8 cellular contexts compared by ENCODE assay signal in genomic region chr1:85048296-85049064, GRCh38. TPM values are rescaled to one million over a fixed set of nuclear protein-coding genes. Genes with fewer than 3 reads are reported as not detected.
A peak's percentile ranks its signal among the peaks of the same experiment; 100 is the strongest.
DNase-seq lines count a peak whose midpoint lies in the region; ATAC-seq and TF ChIP-seq lines count a peak whose summit lies in the region.

A gene with protein sequence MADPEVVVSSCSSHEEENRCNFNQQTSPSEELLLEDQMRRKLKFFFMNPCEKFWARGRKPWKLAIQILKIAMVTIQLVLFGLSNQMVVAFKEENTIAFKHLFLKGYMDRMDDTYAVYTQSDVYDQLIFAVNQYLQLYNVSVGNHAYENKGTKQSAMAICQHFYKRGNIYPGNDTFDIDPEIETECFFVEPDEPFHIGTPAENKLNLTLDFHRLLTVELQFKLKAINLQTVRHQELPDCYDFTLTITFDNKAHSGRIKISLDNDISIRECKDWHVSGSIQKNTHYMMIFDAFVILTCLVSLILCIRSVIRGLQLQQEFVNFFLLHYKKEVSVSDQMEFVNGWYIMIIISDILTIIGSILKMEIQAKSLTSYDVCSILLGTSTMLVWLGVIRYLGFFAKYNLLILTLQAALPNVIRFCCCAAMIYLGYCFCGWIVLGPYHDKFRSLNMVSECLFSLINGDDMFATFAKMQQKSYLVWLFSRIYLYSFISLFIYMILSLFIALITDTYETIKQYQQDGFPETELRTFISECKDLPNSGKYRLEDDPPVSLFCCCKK (minus strand): TSS chr1:85048500. CDS start chr1:85045360, 3,140 bp downstream.

- no peaks in the 10 kb centered on the region for H3K9me3 ChIP-seq in psoas muscle

- peaks cover 5% of the 10 kb centered on the region for H3K4me1 ChIP-seq in psoas muscle

- DNase-seq in A172 (ENCODE audit: low spot score) (peak; percentile 11), NCI-H2196 treated with DMSO at 0.1 percent for 48 hours (lab: John Stamatoyannopoulos, UW; ENCODE audit: unreplicated experiment) (peak; percentile 32), head of caudate nucleus (peak in 24 of 42 donors; percentile 4 to 69 (median 28)), psoas muscle (peak; percentile 48 to 62), AML-193 (lab: John Stamatoyannopoulos, UW) (no peak)
- DNase-seq in activated T-helper 1 cell treated with anti-CD3 and anti-CD28 coated beads, Interleukin-12 subunit alpha, Interleukin-12 subunit beta, Interleukin-2, Interleukin-4 antibody, amounts not matched to agents 30 ng/mL and 10 ng/mL and 1 ng/mL, durations not matched to agents 14 hours and 24 hours and 36 hours (ENCODE audit: low spot score): peak; percentile 28

- peak within 1 kb of the TSS; percentile 83 for H3K4me3 Mint-ChIP-seq in activated T-helper 1 cell treated with anti-CD3 and anti-CD28 coated beads, Interleukin-12 subunit alpha, Interleukin-12 subunit beta, Interleukin-2, Interleukin-4 antibody, amounts not matched to agents 30 ng/mL and 10 ng/mL and 1 ng/mL, durations not matched to agents 14 hours and 24 hours and 36 hours

- H3K27me3 Mint-ChIP-seq in activated T-helper 1 cell treated with anti-CD3 and anti-CD28 coated beads, Interleukin-12 subunit alpha, Interleukin-12 subunit beta, Interleukin-2, Interleukin-4 antibody, amounts not matched to agents 30 ng/mL and 10 ng/mL and 1 ng/mL, durations not matched to agents 14 hours and 24 hours and 36 hours (ENCODE audit: insufficient read depth): peaks cover 52% of the 10 kb centered on the region

- peaks cover 37% of the 10 kb centered on the region for H3K4me1 Mint-ChIP-seq in activated T-helper 1 cell treated with anti-CD3 and anti-CD28 coated beads, Interleukin-12 subunit alpha, Interleukin-12 subunit beta, Interleukin-2, Interleukin-4 antibody, amounts not matched to agents 30 ng/mL and 10 ng/mL and 1 ng/mL, durations not matched to agents 14 hours and 24 hours and 36 hours (ENCODE audit: low read depth)

- peak; percentile 49 for ATAC-seq in GM18520 (IDR thresholded peaks at IDR 0.05; ENCODE audit: unreplicated experiment)
- peak; percentile 78 for ATAC-seq in HG02885 (IDR thresholded peaks at IDR 0.05; ENCODE audit: poor library complexity, unreplicated experiment)
- peak in 3 of 4 donors; percentile 37 to 57 (median 55) for ATAC-seq in psoas muscle

- 2 to 3% (median 2%) methylated on average over 33 to 73 of the region's 73 CpGs for WGBS in psoas muscle, 3 donors

- peaks cover 5% of the 10 kb centered on the region for H3K36me3 Mint-ChIP-seq in activated T-helper 1 cell treated with anti-CD3 and anti-CD28 coated beads, Interleukin-12 subunit alpha, Interleukin-12 subunit beta, Interleukin-2, Interleukin-4 antibody, amounts not matched to agents 30 ng/mL and 10 ng/mL and 1 ng/mL, durations not matched to agents 14 hours and 24 hours and 36 hours (ENCODE audit: low read depth)

- no peak within 1 kb of the TSS for H3K27ac ChIP-seq in psoas muscle

- H3K27me3 ChIP-seq in psoas muscle (ENCODE audit: insufficient read depth in 3 of 3, low read length in 2 of 3): peaks cover 8 to 71% (median 15%) of the 10 kb centered on the region in 3 donors

- intact Hi-C loops in activated T-helper 1 cell treated with anti-CD3 and anti-CD28 coated beads, Interleukin-12 subunit alpha, Interleukin-12 subunit beta, Interleukin-2, Interleukin-4 antibody, amounts not matched to agents 30 ng/mL and 10 ng/mL and 1 ng/mL, durations not matched to agents 14 hours and 24 hours and 36 hours (cut with micrococcal nuclease): loop anchor here (1.0 to 10.0 kb wide), 6 partner anchors 52 to 974 kb away; partner anchors contain the start of genes MCOLN2 and SYDE2
- intact Hi-C loops in head of caudate nucleus (cut with DNase I) (no loop called here), psoas muscle (cut with DNase I) (no loop called here)

- TF ChIP-seq CTCF in psoas muscle (IDR thresholded peaks at IDR 0.05): no peak

- H3K9me3 Mint-ChIP-seq in activated T-helper 1 cell treated with anti-CD3 and anti-CD28 coated beads, Interleukin-12 subunit alpha, Interleukin-12 subunit beta, Interleukin-2, Interleukin-4 antibody, amounts not matched to agents 30 ng/mL and 10 ng/mL and 1 ng/mL, durations not matched to agents 14 hours and 24 hours and 36 hours: no peaks in the 10 kb centered on the region

- H3K4me3 ChIP-seq in psoas muscle: peak within 1 kb of the TSS; percentile 62

- no peaks in the 10 kb centered on the region for H3K36me3 ChIP-seq in psoas muscle (ENCODE audit: insufficient read depth in 1 of 2, low read depth in 1 of 2)

- no peak within 1 kb of the TSS for H3K27ac Mint-ChIP-seq in activated T-helper 1 cell treated with anti-CD3 and anti-CD28 coated beads, Interleukin-12 subunit alpha, Interleukin-12 subunit beta, Interleukin-2, Interleukin-4 antibody, amounts not matched to agents 30 ng/mL and 10 ng/mL and 1 ng/mL, durations not matched to agents 14 hours and 24 hours and 36 hours

RNA-seq across cellular contexts. Expression of the gene that starts here (rescaled TPM):
- total RNA-seq in A172 (2014; rRNA removed; shearing (Covaris generic)): 19.3 and 22.4 TPM in 2 replicates
- 1.3 and 1.7 TPM in 2 replicates for total RNA-seq in activated T-helper 1 cell treated with anti-CD3 and anti-CD28 coated beads, Interleukin-12 subunit alpha, Interleukin-12 subunit beta, Interleukin-2, Interleukin-4 antibody, amounts not matched to agents 30 ng/mL and 10 ng/mL and 1 ng/mL, durations not matched to agents 14 hours and 24 hours and 36 hours
- under 1 TPM in 2 of 4 donors, not detected in 2; 0.52 to 0.62 TPM for total RNA-seq in psoas muscle
- under 1 TPM in 2 of 3 donors, not detected in 1; 0.06 to 0.12 TPM for polyA plus RNA-seq in psoas muscle

Comparison
In these comparisons a context has a peak if more than half of its experiments do, and no peak if none do; other contexts are left out.
1. Peak in DNase-seq, ATAC-seq and H3K4me3 ChIP-seq in psoas muscle; RNA of the gene not detected or under 1 TPM.
2. DNase-seq: peak in A172 (single experiment), NCI-H2196 treated with DMSO at 0.1 percent for 48 hours (single experiment), activated T-helper 1 cell treated with anti-CD3 and anti-CD28 coated beads, Interleukin-12 subunit alpha, Interleukin-12 subunit beta, Interleukin-2, Interleukin-4 antibody, amounts not matched to agents 30 ng/mL and 10 ng/mL and 1 ng/mL, durations not matched to agents 14 hours and 24 hours and 36 hours (single experiment) and head of caudate nucleus (24 of 42); none in AML-193 (0 of 2).
3. Peak in every context shown above with its lines, with median percentiles within 50 percentile points of each other: ATAC-seq.